Comparison of ENCODE assay signal across 15 cellular contexts in genomic region chr7:47215049-47215448, GRCh38.
DNase-seq lines count a peak whose midpoint lies in the region; ATAC-seq, FAIRE-seq and TF ChIP-seq lines count a peak whose summit lies in the region.
"Had no signal": no experiment of that assay in that cellular context is flagged by ENCODE, and none has a peak within 500 bp of the region (broad histone marks: within the 10 kb centered on the region; RNA-seq: fewer than 3 reads in every experiment).

No MANE protein-coding gene starts in this region.

- H2AFZ ChIP-seq in K562 (ENCODE audit: low read depth, low read length): no peak overlapping the region

- WGBS in K562 (ENCODE audit: insufficient coverage, low coverage, missing lambda C conversion rate): 88% methylated on average over 4 of the region's 4 CpGs
- 79 to 89% (median 88%) methylated on average over 4 of the region's 4 CpGs for WGBS in psoas muscle, 3 donors
- WGBS in transverse colon (ENCODE audit: low coverage in 1 of 2), 2 donors: 60 to 84% methylated on average over 1 to 4 of the region's 4 CpGs

- no peak overlapping the region for H3K9ac ChIP-seq in K562 (ENCODE audit: insufficient read depth in 1 of 2, low read depth in 2 of 2, low read length in 2 of 2)

- no TSS peak for BruUV-seq in K562 (replicated peaks; lab: Mats Ljungman, UMichigan)

- TF ChIP-seq POLR2A in K562 (conservative IDR thresholded peaks at IDR 0.05): no peak
- TF ChIP-seq POLR2A in transverse colon (IDR thresholded peaks at IDR 0.05): no peak

- peaks cover 8% of the 10 kb centered on the region; the same call in 1 of the 3 replicates for H3K79me2 ChIP-seq in K562 (ENCODE audit: control insufficient read depth, insufficient read depth, low read length)

- CTCF ChIA-PET in K562 (lab: Yijun Ruan, JAX; ENCODE audit: low intra/inter-chr PET ratio): no interaction called here

- H3K9me3 ChIP-seq in K562 (replicated peaks; ENCODE audit: control insufficient read depth, insufficient read depth, low read depth, low read length) (peaks cover 7% of the 10 kb centered on the region; the same call in 1 of the 2 replicates), psoas muscle (peaks cover 7% of the 10 kb centered on the region), transverse colon (no peaks in the 10 kb centered on the region)

- intact Hi-C loops in K562 (cut with micrococcal nuclease) (no loop called here), left cardiac atrium (cut with DNase I) (no loop called here), psoas muscle (cut with DNase I) (no loop called here), transverse colon (cut with DNase I; ENCODE audit: low total_unique reads) (no loop called here), head of caudate nucleus (cut with DNase I) (no loop called here)

- H3K4me1 ChIP-seq in K562 (replicated peaks in 1 of 2; ENCODE audit: control insufficient read depth in 2 of 2, insufficient read depth in 2 of 2, low read length in 2 of 2) (peaks cover 18 to 56% of the 10 kb centered on the region in 2 experiments), psoas muscle (no peaks in the 10 kb centered on the region), transverse colon (peaks cover 0 to 13% (median 4%) of the 10 kb centered on the region in 4 donors)

- no peak overlapping the region for H3K4me2 ChIP-seq in K562 (ENCODE audit: insufficient read depth, low read length)

- H4K20me1 ChIP-seq in K562 (replicated peaks; ENCODE audit: control insufficient read depth, insufficient read depth, low read length): no peaks in the 10 kb centered on the region

- no peak for DNase-seq in K562 (ENCODE audit: extremely low read depth in 1 of 4, low spot score in 3 of 4)
- DNase-seq in left cardiac atrium: no peak
- peak; percentile 36 to 69 for DNase-seq in psoas muscle
- DNase-seq in transverse colon: no peak
- DNase-seq in OCI-M1 (lab: John Stamatoyannopoulos, UW): no peak
- DNase-seq in head of caudate nucleus: no peak
- no peak for DNase-seq in NCI-H1105 (lab: John Stamatoyannopoulos, UW)
- DNase-seq: C1 segment of cervical spinal cord; Calu3; CD4-positive, alpha-beta T cell; DMS 273 treated with DMSO at 0.1 percent for 48 hours; HCEC 1CT; HFFc6 had no signal

- H3K27ac ChIP-seq in K562 (ENCODE audit: extremely low read depth, low read depth, low read length) (no peak overlapping the region), psoas muscle (no peak overlapping the region), transverse colon (peak overlapping the region in 3 of 4 donors; percentile 31 to 61 (median 45))

- H3K27me3 ChIP-seq in K562 (ENCODE audit: control insufficient read depth in 2 of 2, insufficient read depth in 2 of 2, low read length in 2 of 2) (no peaks in the 10 kb centered on the region), psoas muscle (ENCODE audit: insufficient read depth in 3 of 3, low read length in 2 of 3) (no peaks in the 10 kb centered on the region), transverse colon (no peaks in the 10 kb centered on the region)

- H3K36me3 ChIP-seq in K562 (ENCODE audit: control insufficient read depth, insufficient read depth, low read length) (no peaks in the 10 kb centered on the region), psoas muscle (ENCODE audit: insufficient read depth in 1 of 2, low read depth in 1 of 2) (no peaks in the 10 kb centered on the region), transverse colon (no peaks in the 10 kb centered on the region)

- no peak for ATAC-seq in K562
- peak; percentile 27 to 39 for ATAC-seq in left cardiac atrium
- ATAC-seq in psoas muscle: peak in 2 of 4 donors; percentile 30 to 51

- TF ChIP-seq RAD21 in K562 (CRISPR knock-in tag; conservative IDR thresholded peaks at IDR 0.05 in 1 of 2, IDR thresholded peaks at IDR 0.05 in 1 of 2): no peak

- POLR2A ChIA-PET in K562 (lab: Yijun Ruan, JAX): interaction anchor here (0.7 kb wide), 1 partner anchor 1633 kb away, joined by 3 read pairs; no protein-coding TSS in a partner anchor

- H3K4me3 ChIP-seq in K562 (no peak overlapping the region), psoas muscle (no peak overlapping the region), transverse colon (no peak overlapping the region)

- no peak for TF ChIP-seq EP300 in K562 (IDR thresholded peaks at IDR 0.05; ENCODE audit: low read length)
- no peak for TF ChIP-seq EP300 in transverse colon (IDR thresholded peaks at IDR 0.05; ENCODE audit: low read depth)

- in situ Hi-C loops in K562 (cut with MboI) (no loop called here), transverse colon (cut with MboI; ENCODE audit: low pct_ligation_motif_present in 1 of 4, low pct_unique_long_range_greater_than_20kb in 1 of 4, low sequenced_read_pairs in 3 of 4) (no loop called here)

- FAIRE-seq in K562 (lab: Jason Lieb, UNC): no peak
- FAIRE-seq: A204.1, H1 had no signal

- no peak for TF ChIP-seq CTCF in K562 (IDR thresholded peaks at IDR 0.05 in 2 of 3, conservative IDR thresholded peaks at IDR 0.05 in 1 of 3; ENCODE audit: insufficient read depth in 2 of 3, low read depth in 1 of 3, low read length in 3 of 3)
- no peak for TF ChIP-seq CTCF in psoas muscle (IDR thresholded peaks at IDR 0.05)
- TF ChIP-seq CTCF in transverse colon (IDR thresholded peaks at IDR 0.05): no peak

- no peaks in the 10 kb centered on the region for H3K9me1 ChIP-seq in K562 (ENCODE audit: control insufficient read depth, insufficient read depth, low read length)

TF ChIP-seq in K562, 482 proteins besides CTCF, POLR2A, EP300 and RAD21:
- TF ChIP-seq SREBF2 (CRISPR knock-in tag; IDR thresholded peaks at IDR 0.05) (no peak), ZBTB7A (IDR thresholded peaks at IDR 0.05; ENCODE audit: borderline replicate concordance, control insufficient read depth, low read depth, low read length) (peak; percentile 42; the same call in 1 of the 2 replicates)

Comparison
In these comparisons a context has a peak if more than half of its experiments do, and no peak if none do; other contexts are left out.
1. DNase-seq: peak in psoas muscle (2 of 2); none in K562 (0 of 4), left cardiac atrium (single experiment), transverse colon (single experiment), OCI-M1 (single experiment), head of caudate nucleus (0 of 42) and NCI-H1105 (single experiment).
2. H3K27ac ChIP-seq: peak in transverse colon (3 of 4); none in K562 (single experiment) and psoas muscle (single experiment).